Comparison of ENCODE assay signal across 8 cellular contexts in genomic region chr9:72477862-72478564, GRCh38. TPM values are rescaled to one million over a fixed set of nuclear protein-coding genes. Genes with fewer than 3 reads are reported as not detected.
DNase-seq lines count a peak whose midpoint lies in the region; ATAC-seq, FAIRE-seq and TF ChIP-seq lines count a peak whose summit lies in the region.

No MANE protein-coding gene starts in this region.

- no peak for ATAC-seq in GM21526 (IDR thresholded peaks at IDR 0.05; ENCODE audit: low FRiP score, unreplicated experiment)

- H3K4me1 Mint-ChIP-seq in nephron, result peaks cover 28% of the 10 kb centered on the region

- H3K4me3 ChIP-seq in tibial artery, result no peak overlapping the region

- no peaks in the 10 kb centered on the region for H3K27me3 Mint-ChIP-seq in nephron (ENCODE audit: low read depth)

- no peak overlapping the region for H3K4me3 Mint-ChIP-seq in nephron

- no peak for FAIRE-seq in GM12891 (lab: Jason Lieb, UNC)

- no peaks in the 10 kb centered on the region for H3K36me3 ChIP-seq in tibial artery

- H3K9me3 ChIP-seq in tibial artery, result no peaks in the 10 kb centered on the region

- peak overlapping the region; percentile 31 to 69 (median 58) for H3K27ac Mint-ChIP-seq in nephron

- TF ChIP-seq CTCF in nephron (IDR thresholded peaks at IDR 0.05; ENCODE audit: unreplicated experiment in 3 of 3) (no peak), tibial artery (IDR thresholded peaks at IDR 0.05) (no peak)

- no peaks in the 10 kb centered on the region for H3K27me3 ChIP-seq in tibial artery

- H3K4me1 ChIP-seq in tibial artery, result peaks cover 0 to 9% (median 2%) of the 10 kb centered on the region in 4 donors

- no peak overlapping the region for H3K27ac ChIP-seq in tibial artery

- no peak for TF ChIP-seq POLR2A in GM12891 (IDR thresholded peaks at IDR 0.05; ENCODE audit: low read depth, low read length)

- intact Hi-C loops in tibial artery (cut with DNase I; ENCODE audit: low total_unique reads), result no loop called here

- H3K36me3 Mint-ChIP-seq in nephron (ENCODE audit: low read depth), result no peaks in the 10 kb centered on the region

- H3K9me3 Mint-ChIP-seq in nephron, result no peaks in the 10 kb centered on the region

- no peak for DNase-seq in GM12891 (ENCODE audit: insufficient read length, low spot score)
- DNase-seq in NCI-H226, result peak; percentile 87
- peak; percentile 89 for DNase-seq in dermis blood vessel endothelial cell
- DNase-seq in tibial artery, result no peak
- no peak for DNase-seq in NCI-H526 treated with DMSO at 0.1 percent for 48 hours (lab: John Stamatoyannopoulos, UW)
- DNase-seq in SK-N-DZ (ENCODE audit: low spot score), result no peak

TF ChIP-seq in GM12891, 5 proteins besides CTCF, POLR2A, EP300 and RAD21:
- peak; percentile 64 for TF ChIP-seq SPI1 (IDR thresholded peaks at IDR 0.05; ENCODE audit: low read depth, low read length)
- TF ChIP-seq POU2F2 (IDR thresholded peaks at IDR 0.05; ENCODE audit: low read depth, low read length), result no peak

RNA-seq across cellular contexts. Expression of gene TMC1, which starts 43.4 kb away (rescaled TPM):
- 0.18 TPM for polyA plus RNA-seq in GM12891 (2012; ENCODE audit: low read depth, missing spikeins)
- total RNA-seq in dermis blood vessel endothelial cell, result 0.74 and 3.4 TPM in 2 replicates
- polyA plus RNA-seq in SK-N-DZ (2014; cell fraction: cytosol; rRNA removed), result not detected in 2 replicates
- polyA plus RNA-seq in SK-N-DZ (2014; cell fraction: nucleus; rRNA removed), result not detected in 2 replicates

Comparison
In these comparisons a context has a peak if more than half of its experiments do, and no peak if none do; other contexts are left out.
1. DNase-seq: peak in NCI-H226 (single experiment) and dermis blood vessel endothelial cell (single experiment); none in GM12891 (single experiment), tibial artery (0 of 2), NCI-H526 treated with DMSO at 0.1 percent for 48 hours (single experiment) and SK-N-DZ (single experiment).